10 cellular contexts compared by ENCODE assay signal in genomic region chr19:9436358-9436757, GRCh38. TPM values are rescaled to one million over a fixed set of nuclear protein-coding genes. Genes with fewer than 3 reads are reported as not detected.
DNase-seq lines count a peak whose midpoint lies in the region; ATAC-seq and TF ChIP-seq lines count a peak whose summit lies in the region.
"Had no signal": no experiment of that assay in that cellular context is flagged by ENCODE, and none has a peak within 500 bp of the region (broad histone marks: within the 10 kb centered on the region; RNA-seq: fewer than 3 reads in every experiment).

No MANE protein-coding gene starts in this region.

- H3K9me3 ChIP-seq in left lung = peaks cover 0 to 23% of the 10 kb centered on the region in 2 donors
- H3K9me3 ChIP-seq: thyroid gland had no signal

- CTCF ChIA-PET in BJ (lab: Yijun Ruan, JAX) = no interaction called here

- no peak for DNase-seq in BJ (ENCODE audit: low read depth)
- DNase-seq in HFFc6 = no peak
- no peak for DNase-seq in activated T-helper 2 cell treated with anti-CD3 and anti-CD28 coated beads, Interferon-gamma antibody, Interleukin-2, Interleukin-4, amounts not matched to agents 10 μg/mL and 5 μg/mL and 100 μg/mL, durations not matched to agents 14 hours and 24 hours and 36 hours (ENCODE audit: low spot score)
- no peak for DNase-seq in naive B cell
- no peak for DNase-seq in activated CD4-positive, CD25-positive, alpha-beta regulatory T cell (lab: John Stamatoyannopoulos, UW)
- no peak for DNase-seq in left lung
- DNase-seq in ecto neural progenitor cell (ENCODE audit: low spot score) = no peak
- no peak for DNase-seq in brain microvascular endothelial cell
- DNase-seq: left colon had no signal

- H3K4me3 ChIP-seq in BJ (ENCODE audit: low read depth, low read length) (peak overlapping the region; percentile 77), left lung (peak overlapping the region in 1 of 2 donors; percentile 84), brain microvascular endothelial cell (ENCODE audit: low read depth, low read length) (no peak overlapping the region)

- peaks cover 0 to 24% of the 10 kb centered on the region in 2 donors for H3K4me1 ChIP-seq in left lung

- H3K4me1 Mint-ChIP-seq in HFFc6 (ENCODE audit: low read depth) (peaks cover 20% of the 10 kb centered on the region), naive B cell (peaks cover 26 to 40% (median 35%) of the 10 kb centered on the region in 3 donors)
- peaks cover 20% of the 10 kb centered on the region for H3K4me1 Mint-ChIP-seq in activated T-helper 2 cell treated with anti-CD3 and anti-CD28 coated beads, Interferon-gamma antibody, Interleukin-2, Interleukin-4, amounts not matched to agents 10 μg/mL and 5 μg/mL and 100 μg/mL, durations not matched to agents 14 hours and 24 hours and 36 hours (ENCODE audit: low read depth)

- no peak overlapping the region for H3K27ac ChIP-seq in left lung
- no peak overlapping the region for H3K27ac ChIP-seq in brain microvascular endothelial cell

- ATAC-seq in naive B cell (ENCODE audit: low read depth in 2 of 2) (no peak), left lung (no peak)

- H3K9me3 Mint-ChIP-seq in HFFc6 (peaks cover 14% of the 10 kb centered on the region), naive B cell (peaks cover 0 to 2% (median 1%) of the 10 kb centered on the region in 7 donors)
- peaks cover 26% of the 10 kb centered on the region for H3K9me3 Mint-ChIP-seq in activated T-helper 2 cell treated with anti-CD3 and anti-CD28 coated beads, Interferon-gamma antibody, Interleukin-2, Interleukin-4, amounts not matched to agents 10 μg/mL and 5 μg/mL and 100 μg/mL, durations not matched to agents 14 hours and 24 hours and 36 hours

- in situ Hi-C loops in brain microvascular endothelial cell (cut with HindIII; ENCODE audit: low pct_ligation_motif_present, low sequenced_read_pairs) = no loop called here

- peaks cover 4% of the 10 kb centered on the region for H3K36me3 ChIP-seq in BJ (ENCODE audit: control insufficient read depth, insufficient read depth, low read length)
- peaks cover 3 to 19% of the 10 kb centered on the region in 2 donors for H3K36me3 ChIP-seq in left lung
- H3K36me3 ChIP-seq in brain microvascular endothelial cell (replicated peaks) = peaks cover 12% of the 10 kb centered on the region

- TF ChIP-seq CTCF in BJ (IDR thresholded peaks at IDR 0.05; ENCODE audit: insufficient read depth, low read depth, low read length) = no peak
- TF ChIP-seq CTCF in HFFc6 (IDR thresholded peaks at IDR 0.05) = no peak
- TF ChIP-seq CTCF in left lung (IDR thresholded peaks at IDR 0.05) = no peak
- TF ChIP-seq CTCF in brain microvascular endothelial cell (IDR thresholded peaks at IDR 0.05; ENCODE audit: low read depth, low read length, missing control alignments) = no peak

- H3K36me3 Mint-ChIP-seq in HFFc6 (ENCODE audit: low read depth) (peaks cover 35% of the 10 kb centered on the region), naive B cell (peaks cover 11 to 25% of the 10 kb centered on the region in 2 donors)
- H3K36me3 Mint-ChIP-seq in activated T-helper 2 cell treated with anti-CD3 and anti-CD28 coated beads, Interferon-gamma antibody, Interleukin-2, Interleukin-4, amounts not matched to agents 10 μg/mL and 5 μg/mL and 100 μg/mL, durations not matched to agents 14 hours and 24 hours and 36 hours (ENCODE audit: low read depth) = peaks cover 32% of the 10 kb centered on the region

- H3K27me3 Mint-ChIP-seq in HFFc6 (ENCODE audit: insufficient read depth) (no peaks in the 10 kb centered on the region), naive B cell (no peaks in the 10 kb centered on the region)
- H3K27me3 Mint-ChIP-seq in activated T-helper 2 cell treated with anti-CD3 and anti-CD28 coated beads, Interferon-gamma antibody, Interleukin-2, Interleukin-4, amounts not matched to agents 10 μg/mL and 5 μg/mL and 100 μg/mL, durations not matched to agents 14 hours and 24 hours and 36 hours (ENCODE audit: low read depth) = no peaks in the 10 kb centered on the region

- H3K27ac Mint-ChIP-seq in HFFc6 (peak overlapping the region; percentile 94), naive B cell (peak overlapping the region; percentile 96 to 99 (median 96))
- H3K27ac Mint-ChIP-seq in activated T-helper 2 cell treated with anti-CD3 and anti-CD28 coated beads, Interferon-gamma antibody, Interleukin-2, Interleukin-4, amounts not matched to agents 10 μg/mL and 5 μg/mL and 100 μg/mL, durations not matched to agents 14 hours and 24 hours and 36 hours = peak overlapping the region; percentile 98

- H3K27me3 ChIP-seq in BJ (ENCODE audit: control insufficient read depth, insufficient read depth, low read length) (no peaks in the 10 kb centered on the region), left lung (no peaks in the 10 kb centered on the region), brain microvascular endothelial cell (replicated peaks) (no peaks in the 10 kb centered on the region)
- H3K27me3 ChIP-seq: thyroid gland had no signal

- POLR2A ChIA-PET in BJ (lab: Charles Lee) = no interaction called here

- H3K4me3 Mint-ChIP-seq in HFFc6 (peak overlapping the region; percentile 97), naive B cell (peak overlapping the region; percentile 89 to 99 (median 96))
- peak overlapping the region; percentile 94 for H3K4me3 Mint-ChIP-seq in activated T-helper 2 cell treated with anti-CD3 and anti-CD28 coated beads, Interferon-gamma antibody, Interleukin-2, Interleukin-4, amounts not matched to agents 10 μg/mL and 5 μg/mL and 100 μg/mL, durations not matched to agents 14 hours and 24 hours and 36 hours (ENCODE audit: low read depth)

- intact Hi-C loops in activated T-helper 2 cell treated with anti-CD3 and anti-CD28 coated beads, Interferon-gamma antibody, Interleukin-2, Interleukin-4, amounts not matched to agents 10 μg/mL and 5 μg/mL and 100 μg/mL, durations not matched to agents 14 hours and 24 hours and 36 hours (cut with micrococcal nuclease) = loop anchor here (5.0 kb wide), 3 partner anchors 101 to 241 kb away; partner anchors contain the start of genes ZNF121, ZNF426 and ZNF562
- intact Hi-C loops in left lung (cut with DNase I) = no loop called here

RNA-seq across cellular contexts. Expression of gene ZNF266, which starts 1.0 kb away (rescaled TPM):
- polyA plus RNA-seq in BJ (2011; rRNA removed) (16.6 and 21.4 TPM in 2 replicates), naive B cell (ENCODE audit: low read depth in 6 of 6) (10 to 100 TPM; 21.3 to 27.9 (median 24.7) TPM)
- 5.4 and 6.2 TPM in 2 replicates for polyA minus RNA-seq in BJ (2011; rRNA and poly(A)+ RNA removed)
- 1 to 10 TPM; 6.3 to 7.8 (median 7.0) TPM for total RNA-seq in HFFc6 (2021; fragmentation: NEBNext Ultra II Directional; extraction: Animal tissue kit (Norgen Biotek cat#: 25700))
- total RNA-seq in activated T-helper 2 cell treated with anti-CD3 and anti-CD28 coated beads, Interferon-gamma antibody, Interleukin-2, Interleukin-4, amounts not matched to agents 10 μg/mL and 5 μg/mL and 100 μg/mL, durations not matched to agents 14 hours and 24 hours and 36 hours = 26.5 and 27.3 TPM in 2 replicates
- total RNA-seq in left lung = 10 to 100 TPM; 15.4 to 16.2 TPM
